Comparison of ENCODE assay signal across 18 cellular contexts in the genomic region with DNA sequence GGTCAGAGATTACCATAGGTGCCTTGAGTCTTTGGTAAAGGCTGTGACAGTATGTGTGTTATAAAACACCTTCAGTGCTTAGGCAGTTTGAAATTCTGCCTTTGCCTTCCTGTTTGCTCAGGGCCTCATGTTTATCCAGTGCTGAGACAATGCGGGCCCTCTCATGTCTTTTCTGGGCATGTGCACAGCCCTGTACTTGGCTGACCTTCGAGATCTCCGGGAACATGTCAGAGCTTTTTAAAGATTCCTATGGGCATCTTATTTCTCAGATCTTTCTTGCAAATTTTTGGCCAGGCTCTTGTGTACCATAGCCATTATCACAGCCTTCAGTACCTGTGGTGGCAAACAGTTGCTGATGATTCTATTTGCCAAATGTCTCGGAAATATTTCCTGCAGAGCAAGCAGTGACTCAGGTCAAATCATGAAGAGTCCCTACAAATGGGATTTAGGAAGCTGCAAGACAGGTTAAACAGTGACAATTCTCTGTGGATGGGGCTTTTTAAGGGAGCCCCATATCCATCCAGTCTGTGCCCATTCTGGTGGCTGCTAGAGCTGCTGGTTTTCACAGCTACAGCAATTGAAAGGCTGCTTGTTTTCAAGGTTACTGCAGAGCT. TPM values are rescaled to one million over a fixed set of nuclear protein-coding genes. Genes with fewer than 3 reads are reported as not detected.
DNase-seq lines count a peak whose midpoint lies in the region; ATAC-seq and TF ChIP-seq lines count a peak whose summit lies in the region.
"Had no signal": no experiment of that assay in that cellular context is flagged by ENCODE, and none has a peak within 500 bp of the region (broad histone marks: within the 10 kb centered on the region; RNA-seq: fewer than 3 reads in every experiment).

No MANE protein-coding gene starts in this region.

- H3K9me3 ChIP-seq in HUES64 (ENCODE audit: insufficient read depth, low read depth, low read length) (no peaks in the 10 kb centered on the region), SK-N-MC (ENCODE audit: low read depth, low read length) (peaks cover 11% of the 10 kb centered on the region), right cardiac atrium (ENCODE audit: control insufficient read depth, low read length) (no peaks in the 10 kb centered on the region)

- H3K4me1 ChIP-seq in HUES64 (ENCODE audit: insufficient read depth, low read length) (peaks cover 10% of the 10 kb centered on the region; the same call in 1 of the 2 replicates), right cardiac atrium (ENCODE audit: control insufficient read depth, insufficient read depth, low read length) (no peaks in the 10 kb centered on the region)

- no peak for DNase-seq in SK-N-MC (ENCODE audit: low read depth, low spot score)
- no peak for DNase-seq in right cardiac atrium
- DNase-seq in pons (ENCODE audit: low spot score): peak; percentile 11
- no peak for DNase-seq in AG20443 (ENCODE audit: low spot score)
- no peak for DNase-seq in GM13977 (ENCODE audit: low spot score)
- DNase-seq in DMS114 treated with DMSO at 0.1 percent for 48 hours (lab: John Stamatoyannopoulos, UW; ENCODE audit: unreplicated experiment): no peak
- DNase-seq in GF-D8 (lab: John Stamatoyannopoulos, UW): no peak
- DNase-seq: activated CD4-positive, alpha-beta T cell treated with anti-CD3 and anti-CD28 coated beads for 36 hours; activated T-cell treated with anti-CD3 and anti-CD28 coated beads for 4 hours; C1 segment of cervical spinal cord; GDM1; GOT3; Karpas-422; naive thymus-derived CD8-positive, alpha-beta T cell; NCI-H2227 treated with DMSO at 0.1 percent for 48 hours; stimulated activated naive CD8-positive, alpha-beta T cell treated with anti-CD3 and anti-CD28 coated beads, Interleukin-15, Interleukin-2, amounts not matched to agents 100 U/mL and 50 U/mL, for 24 hours had no signal

- no peaks in the 10 kb centered on the region for H3K27me3 ChIP-seq in HUES64 (ENCODE audit: insufficient read depth, low read length)
- no peaks in the 10 kb centered on the region for H3K27me3 ChIP-seq in right cardiac atrium (ENCODE audit: control insufficient read depth, insufficient read depth)

- H3K4me3 ChIP-seq in HUES64 (ENCODE audit: low read length) (no peak overlapping the region), SK-N-MC (no peak overlapping the region; the same call in 1 of the 2 replicates), right cardiac atrium (ENCODE audit: low read length) (no peak overlapping the region)

- H3K36me3 ChIP-seq in HUES64 (ENCODE audit: insufficient read depth, low read length) (peaks cover 28% of the 10 kb centered on the region), SK-N-MC (ENCODE audit: insufficient read depth, low read length) (peaks cover 85% of the 10 kb centered on the region)

- H3K27ac ChIP-seq in HUES64 (ENCODE audit: low read depth, low read length): peak overlapping the region; percentile 18; the same call in 1 of the 2 replicates
- peak overlapping the region; percentile 75 for H3K27ac ChIP-seq in SK-N-MC
- H3K27ac ChIP-seq in right cardiac atrium (ENCODE audit: low read length): peak overlapping the region; percentile 59

- intact Hi-C loops in right cardiac atrium (cut with DNase I): no loop called here

- in situ Hi-C loops in GM13977 (cut with MboI; ENCODE audit: low pct_unique_long_range_greater_than_20kb, low sequenced_read_pairs, unreplicated experiment): no loop called here

- no peak overlapping the region for H3K9ac ChIP-seq in HUES64 (ENCODE audit: low read depth, low read length)
- H3K9ac ChIP-seq in SK-N-MC (ENCODE audit: insufficient read length): peak overlapping the region; percentile 43

- no peak for TF ChIP-seq CTCF in GM13977 (IDR thresholded peaks at IDR 0.05; ENCODE audit: extremely low read depth, insufficient read depth, missing control alignments)

- ATAC-seq in right cardiac atrium: peak; percentile 66 to 76
- ATAC-seq: activated CD4-positive, alpha-beta T cell treated with anti-CD3 and anti-CD28 coated beads for 36 hours; naive thymus-derived CD8-positive, alpha-beta T cell; stimulated activated naive CD8-positive, alpha-beta T cell treated with anti-CD3 and anti-CD28 coated beads, Interleukin-15, Interleukin-2, amounts not matched to agents 100 U/mL and 50 U/mL, for 24 hours had no signal

- 94% methylated on average over 4 of the region's 4 CpGs for WGBS in HUES64
- WGBS in right cardiac atrium: 60% methylated on average over 4 of the region's 4 CpGs

RNA-seq across cellular contexts. Expression of a gene that starts 42.1 kb away (rescaled TPM):
- polyA plus RNA-seq in HUES64 (2013, experiment 1 of 2): 12.0 TPM
- 12.9 TPM for polyA plus RNA-seq in HUES64 (2013, experiment 2 of 2)
- total RNA-seq in right cardiac atrium: 10 to 100 TPM in 2 of 4 donors, 1 to 10 TPM in 2; 7.8 to 12.0 (median 9.8) TPM
- 3.9 TPM for polyA plus RNA-seq in right cardiac atrium
- total RNA-seq: OCI-LY7 had no signal

Comparison
In these comparisons a context has a peak if more than half of its experiments do, and no peak if none do; other contexts are left out.
1. H3K27ac ChIP-seq: peak in every context shown above with its lines; median percentile 75 in SK-N-MC; 59 in right cardiac atrium; 18 in HUES64.